In the genomic region with DNA sequence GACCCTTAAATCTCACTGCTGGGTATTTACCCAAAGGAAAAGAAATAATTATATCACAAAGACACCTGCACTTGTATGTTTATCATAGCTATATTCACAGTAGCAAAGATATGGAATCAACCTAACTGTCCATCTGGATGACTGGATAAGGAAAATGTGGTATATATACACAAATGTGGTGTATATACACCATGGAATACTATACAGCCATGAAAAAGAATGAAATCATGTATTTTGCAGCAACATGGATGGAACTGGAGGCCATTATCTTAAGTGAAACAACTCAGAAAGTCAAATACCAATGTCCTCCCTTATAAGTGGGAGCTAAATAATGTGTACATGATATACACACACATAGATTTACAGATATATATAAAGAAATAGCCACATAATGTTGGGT, we compare ENCODE assay signal across 35 cellular contexts.
"Had no signal": no experiment of that assay in that cellular context is flagged by ENCODE, and none has a peak within 500 bp of the region (broad histone marks: within the 10 kb centered on the region; RNA-seq: fewer than 3 reads in every experiment).

No MANE protein-coding gene starts in this region.

- H3K36me3 ChIP-seq: MG63 had no signal

- DNase-seq: Karpas-422, Kasumi-1, MG63, MM.1S, MV-4-11, NCI-H1048, NCI-H1092, NCI-H1092 treated with DMSO at 0.1 percent for 48 hours, NCI-H1105, NCI-H1105 treated with DMSO at 0.1 percent for 48 hours, NCI-H1417, NCI-H1417 treated with DMSO at 0.1 percent for 48 hours, NCI-H1436, NCI-H1436 treated with DMSO at 0.1 percent for 48 hours, NCI-H146, NCI-H1694, NCI-H1694 treated with DMSO at 0.1 percent for 48 hours, NCI-H187, NCI-H187 treated with DMSO at 0.1 percent for 48 hours, NCI-H1930, NCI-H2029, NCI-H2029 treated with DMSO at 0.1 percent for 48 hours, NCI-H2081, NCI-H2081 treated with DMSO at 0.1 percent for 48 hours, NCI-H2107, NCI-H2171, NCI-H2171 treated with DMSO at 0.1 percent for 48 hours, NCI-H2227 treated with DMSO at 0.1 percent for 48 hours, NCI-H226, NCI-H345, NCI-H446, NCI-H446 treated with DMSO at 0.1 percent for 48 hours, NCI-H510A, NCI-H510A treated with DMSO at 0.1 percent for 48 hours, NCI-H524 had no signal

- H3K9me3 ChIP-seq: MG63 had no signal

- H3K27me3 ChIP-seq: MG63 had no signal

- H3K4me3 ChIP-seq: MG63 had no signal
